1 cellular context compared by ENCODE assay signal in the genomic region with DNA sequence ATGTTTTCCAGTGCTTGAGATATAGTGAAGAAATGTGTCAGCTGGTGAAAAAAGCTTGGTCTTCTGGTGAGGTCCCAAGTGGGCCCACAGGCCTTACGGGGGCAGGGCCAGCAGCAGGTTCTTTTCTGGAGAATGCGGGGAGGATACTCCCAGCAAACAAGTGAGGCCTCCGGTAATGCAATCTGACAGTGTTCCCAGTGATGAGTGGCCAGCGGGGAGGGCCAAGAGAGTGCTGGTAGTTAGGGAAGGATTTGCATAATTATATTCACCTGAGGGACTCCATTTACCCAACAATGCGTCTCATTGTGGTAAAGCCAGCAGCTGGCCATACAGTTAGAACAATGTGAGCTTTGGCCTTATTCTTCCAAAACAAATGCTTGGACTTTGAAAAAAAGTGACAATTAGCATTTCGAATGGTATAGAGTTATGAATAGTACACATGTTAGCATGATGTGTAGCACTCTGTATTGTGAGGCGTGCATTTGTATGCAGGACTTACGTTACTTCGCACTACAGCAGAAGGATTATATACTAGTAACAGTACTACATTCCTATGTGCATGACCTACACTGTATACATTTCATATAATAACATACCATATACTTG.
TF ChIP-seq lines count a peak whose summit lies in the region.

No MANE protein-coding gene starts in this region.

TF ChIP-seq in H1, 55 proteins besides CTCF, POLR2A, EP300 and RAD21:
- TF ChIP-seq KDM1A (IDR thresholded peaks at IDR 0.05; ENCODE audit: borderline replicate concordance, low read length) = 0 out of 2 replicates have a peak, but pooled peaks have one; percentile 48
- TF ChIP-seq TBP (IDR thresholded peaks at IDR 0.05; ENCODE audit: low read depth, low read length) = no peak
- TF ChIP-seq, protein P1, sequence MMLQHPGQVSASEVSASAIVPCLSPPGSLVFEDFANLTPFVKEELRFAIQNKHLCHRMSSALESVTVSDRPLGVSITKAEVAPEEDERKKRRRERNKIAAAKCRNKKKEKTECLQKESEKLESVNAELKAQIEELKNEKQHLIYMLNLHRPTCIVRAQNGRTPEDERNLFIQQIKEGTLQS (IDR thresholded peaks at IDR 0.05; ENCODE audit: insufficient read depth, low read depth, low read length) = no peak
- no peak for TF ChIP-seq BACH1 (IDR thresholded peaks at IDR 0.05; ENCODE audit: low read length)
- no peak for TF ChIP-seq TAF1 (IDR thresholded peaks at IDR 0.05; ENCODE audit: low read depth, low read length)
- 0 out of 2 replicates have a peak, but pooled peaks have one; percentile 56 for TF ChIP-seq YY1 (IDR thresholded peaks at IDR 0.05; ENCODE audit: low read depth, low read length)
- no peak for TF ChIP-seq RFX5 (IDR thresholded peaks at IDR 0.05; ENCODE audit: borderline replicate concordance, low read depth, low read length)
- TF ChIP-seq CREB1 (IDR thresholded peaks at IDR 0.05) = no peak
- no peak for TF ChIP-seq SP1 (IDR thresholded peaks at IDR 0.05; ENCODE audit: low read depth, low read length)
- TF ChIP-seq HDAC2 (IDR thresholded peaks at IDR 0.05; ENCODE audit: borderline replicate concordance in 1 of 2, low read depth in 2 of 2, low read length in 2 of 2) = peak in 1 of 2 experiments; percentile 51; a peak in 1 of 4 replicates
- no peak for TF ChIP-seq KDM5A (IDR thresholded peaks at IDR 0.05; ENCODE audit: low read length)
- TF ChIP-seq CHD1 (IDR thresholded peaks at IDR 0.05; ENCODE audit: low read depth, low read length) = no peak
- TF ChIP-seq, protein P2, sequence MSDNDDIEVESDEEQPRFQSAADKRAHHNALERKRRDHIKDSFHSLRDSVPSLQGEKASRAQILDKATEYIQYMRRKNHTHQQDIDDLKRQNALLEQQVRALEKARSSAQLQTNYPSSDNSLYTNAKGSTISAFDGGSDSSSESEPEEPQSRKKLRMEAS (IDR thresholded peaks at IDR 0.05) = no peak
- no peak for TF ChIP-seq GABPA (IDR thresholded peaks at IDR 0.05; ENCODE audit: borderline replicate concordance, insufficient read depth, low read length)
- TF ChIP-seq, protein P3, sequence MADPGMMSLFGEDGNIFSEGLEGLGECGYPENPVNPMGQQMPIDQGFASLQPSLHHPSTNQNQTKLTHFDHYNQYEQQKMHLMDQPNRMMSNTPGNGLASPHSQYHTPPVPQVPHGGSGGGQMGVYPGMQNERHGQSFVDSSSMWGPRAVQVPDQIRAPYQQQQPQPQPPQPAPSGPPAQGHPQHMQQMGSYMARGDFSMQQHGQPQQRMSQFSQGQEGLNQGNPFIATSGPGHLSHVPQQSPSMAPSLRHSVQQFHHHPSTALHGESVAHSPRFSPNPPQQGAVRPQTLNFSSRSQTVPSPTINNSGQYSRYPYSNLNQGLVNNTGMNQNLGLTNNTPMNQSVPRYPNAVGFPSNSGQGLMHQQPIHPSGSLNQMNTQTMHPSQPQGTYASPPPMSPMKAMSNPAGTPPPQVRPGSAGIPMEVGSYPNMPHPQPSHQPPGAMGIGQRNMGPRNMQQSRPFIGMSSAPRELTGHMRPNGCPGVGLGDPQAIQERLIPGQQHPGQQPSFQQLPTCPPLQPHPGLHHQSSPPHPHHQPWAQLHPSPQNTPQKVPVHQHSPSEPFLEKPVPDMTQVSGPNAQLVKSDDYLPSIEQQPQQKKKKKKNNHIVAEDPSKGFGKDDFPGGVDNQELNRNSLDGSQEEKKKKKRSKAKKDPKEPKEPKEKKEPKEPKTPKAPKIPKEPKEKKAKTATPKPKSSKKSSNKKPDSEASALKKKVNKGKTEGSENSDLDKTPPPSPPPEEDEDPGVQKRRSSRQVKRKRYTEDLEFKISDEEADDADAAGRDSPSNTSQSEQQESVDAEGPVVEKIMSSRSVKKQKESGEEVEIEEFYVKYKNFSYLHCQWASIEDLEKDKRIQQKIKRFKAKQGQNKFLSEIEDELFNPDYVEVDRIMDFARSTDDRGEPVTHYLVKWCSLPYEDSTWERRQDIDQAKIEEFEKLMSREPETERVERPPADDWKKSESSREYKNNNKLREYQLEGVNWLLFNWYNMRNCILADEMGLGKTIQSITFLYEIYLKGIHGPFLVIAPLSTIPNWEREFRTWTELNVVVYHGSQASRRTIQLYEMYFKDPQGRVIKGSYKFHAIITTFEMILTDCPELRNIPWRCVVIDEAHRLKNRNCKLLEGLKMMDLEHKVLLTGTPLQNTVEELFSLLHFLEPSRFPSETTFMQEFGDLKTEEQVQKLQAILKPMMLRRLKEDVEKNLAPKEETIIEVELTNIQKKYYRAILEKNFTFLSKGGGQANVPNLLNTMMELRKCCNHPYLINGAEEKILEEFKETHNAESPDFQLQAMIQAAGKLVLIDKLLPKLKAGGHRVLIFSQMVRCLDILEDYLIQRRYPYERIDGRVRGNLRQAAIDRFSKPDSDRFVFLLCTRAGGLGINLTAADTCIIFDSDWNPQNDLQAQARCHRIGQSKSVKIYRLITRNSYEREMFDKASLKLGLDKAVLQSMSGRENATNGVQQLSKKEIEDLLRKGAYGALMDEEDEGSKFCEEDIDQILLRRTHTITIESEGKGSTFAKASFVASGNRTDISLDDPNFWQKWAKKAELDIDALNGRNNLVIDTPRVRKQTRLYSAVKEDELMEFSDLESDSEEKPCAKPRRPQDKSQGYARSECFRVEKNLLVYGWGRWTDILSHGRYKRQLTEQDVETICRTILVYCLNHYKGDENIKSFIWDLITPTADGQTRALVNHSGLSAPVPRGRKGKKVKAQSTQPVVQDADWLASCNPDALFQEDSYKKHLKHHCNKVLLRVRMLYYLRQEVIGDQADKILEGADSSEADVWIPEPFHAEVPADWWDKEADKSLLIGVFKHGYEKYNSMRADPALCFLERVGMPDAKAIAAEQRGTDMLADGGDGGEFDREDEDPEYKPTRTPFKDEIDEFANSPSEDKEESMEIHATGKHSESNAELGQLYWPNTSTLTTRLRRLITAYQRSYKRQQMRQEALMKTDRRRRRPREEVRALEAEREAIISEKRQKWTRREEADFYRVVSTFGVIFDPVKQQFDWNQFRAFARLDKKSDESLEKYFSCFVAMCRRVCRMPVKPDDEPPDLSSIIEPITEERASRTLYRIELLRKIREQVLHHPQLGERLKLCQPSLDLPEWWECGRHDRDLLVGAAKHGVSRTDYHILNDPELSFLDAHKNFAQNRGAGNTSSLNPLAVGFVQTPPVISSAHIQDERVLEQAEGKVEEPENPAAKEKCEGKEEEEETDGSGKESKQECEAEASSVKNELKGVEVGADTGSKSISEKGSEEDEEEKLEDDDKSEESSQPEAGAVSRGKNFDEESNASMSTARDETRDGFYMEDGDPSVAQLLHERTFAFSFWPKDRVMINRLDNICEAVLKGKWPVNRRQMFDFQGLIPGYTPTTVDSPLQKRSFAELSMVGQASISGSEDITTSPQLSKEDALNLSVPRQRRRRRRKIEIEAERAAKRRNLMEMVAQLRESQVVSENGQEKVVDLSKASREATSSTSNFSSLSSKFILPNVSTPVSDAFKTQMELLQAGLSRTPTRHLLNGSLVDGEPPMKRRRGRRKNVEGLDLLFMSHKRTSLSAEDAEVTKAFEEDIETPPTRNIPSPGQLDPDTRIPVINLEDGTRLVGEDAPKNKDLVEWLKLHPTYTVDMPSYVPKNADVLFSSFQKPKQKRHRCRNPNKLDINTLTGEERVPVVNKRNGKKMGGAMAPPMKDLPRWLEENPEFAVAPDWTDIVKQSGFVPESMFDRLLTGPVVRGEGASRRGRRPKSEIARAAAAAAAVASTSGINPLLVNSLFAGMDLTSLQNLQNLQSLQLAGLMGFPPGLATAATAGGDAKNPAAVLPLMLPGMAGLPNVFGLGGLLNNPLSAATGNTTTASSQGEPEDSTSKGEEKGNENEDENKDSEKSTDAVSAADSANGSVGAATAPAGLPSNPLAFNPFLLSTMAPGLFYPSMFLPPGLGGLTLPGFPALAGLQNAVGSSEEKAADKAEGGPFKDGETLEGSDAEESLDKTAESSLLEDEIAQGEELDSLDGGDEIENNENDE (IDR thresholded peaks at IDR 0.05; ENCODE audit: insufficient replicate concordance, low read length) = no peak
- no peak for TF ChIP-seq RNF2 (IDR thresholded peaks at IDR 0.05; ENCODE audit: borderline replicate concordance, low read depth, low read length, missing control alignments, poor library complexity, severe bottlenecking)
- no peak for TF ChIP-seq POLR2AphosphoS5 (IDR thresholded peaks at IDR 0.05; ENCODE audit: low read depth, low read length)
- TF ChIP-seq SRF (IDR thresholded peaks at IDR 0.05; ENCODE audit: low read depth, low read length) = no peak
- TF ChIP-seq CBX8 (IDR thresholded peaks at IDR 0.05; ENCODE audit: borderline replicate concordance, low read depth, low read length) = no peak
- TF ChIP-seq PHF8 (conservative IDR thresholded peaks at IDR 0.05; ENCODE audit: low read depth, low read length) = 0 out of 2 replicates have a peak, but pooled peaks have one; percentile 27
- no peak for TF ChIP-seq RXRA (IDR thresholded peaks at IDR 0.05; ENCODE audit: insufficient read depth, low read depth, low read length)
- TF ChIP-seq GTF2F1 (IDR thresholded peaks at IDR 0.05; ENCODE audit: borderline replicate concordance, low read depth, low read length) = no peak
- 0 out of 2 replicates have a peak, but pooled peaks have one; percentile 17 for TF ChIP-seq TEAD4 (IDR thresholded peaks at IDR 0.05; ENCODE audit: low read depth, low read length)
- TF ChIP-seq, protein P4, sequence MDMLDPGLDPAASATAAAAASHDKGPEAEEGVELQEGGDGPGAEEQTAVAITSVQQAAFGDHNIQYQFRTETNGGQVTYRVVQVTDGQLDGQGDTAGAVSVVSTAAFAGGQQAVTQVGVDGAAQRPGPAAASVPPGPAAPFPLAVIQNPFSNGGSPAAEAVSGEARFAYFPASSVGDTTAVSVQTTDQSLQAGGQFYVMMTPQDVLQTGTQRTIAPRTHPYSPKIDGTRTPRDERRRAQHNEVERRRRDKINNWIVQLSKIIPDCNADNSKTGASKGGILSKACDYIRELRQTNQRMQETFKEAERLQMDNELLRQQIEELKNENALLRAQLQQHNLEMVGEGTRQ (IDR thresholded peaks at IDR 0.05; ENCODE audit: low read length) = no peak
- no peak for TF ChIP-seq MAFK (IDR thresholded peaks at IDR 0.05; ENCODE audit: low read depth, low read length)
- no peak for TF ChIP-seq SP4 (IDR thresholded peaks at IDR 0.05; ENCODE audit: low read length)
- TF ChIP-seq TCF12 (IDR thresholded peaks at IDR 0.05; ENCODE audit: low read depth, low read length) = 0 out of 2 replicates have a peak, but pooled peaks have one; percentile 49
- TF ChIP-seq SUZ12 (IDR thresholded peaks at IDR 0.05; ENCODE audit: low read length) = 0 out of 2 replicates have a peak, but pooled peaks have one; percentile 25
- no peak for TF ChIP-seq TAF7 (optimal IDR thresholded peaks at IDR 0.05; ENCODE audit: borderline replicate concordance, low read depth, low read length)
- peak; percentile 78 for TF ChIP-seq NANOG (IDR thresholded peaks at IDR 0.05; ENCODE audit: insufficient read depth, low read depth, low read length, poor library complexity, severe bottlenecking)
- TF ChIP-seq CTBP2 (IDR thresholded peaks at IDR 0.05; ENCODE audit: borderline replicate concordance, insufficient read depth, insufficient read length, low read length) = peak; percentile 78
- TF ChIP-seq SAP30 (IDR thresholded peaks at IDR 0.05; ENCODE audit: insufficient read depth, insufficient replicate concordance, low read length) = no peak
- no peak for TF ChIP-seq SP2 (IDR thresholded peaks at IDR 0.05; ENCODE audit: low read length)
- TF ChIP-seq RBBP5 (IDR thresholded peaks at IDR 0.05; ENCODE audit: borderline replicate concordance, low read depth, low read length) = no peak
- TF ChIP-seq ASH2L (IDR thresholded peaks at IDR 0.05; ENCODE audit: low read length) = no peak
- no peak for TF ChIP-seq CHD2 (IDR thresholded peaks at IDR 0.05; ENCODE audit: low read length)
- no peak for TF ChIP-seq POU5F1 (IDR thresholded peaks at IDR 0.05; ENCODE audit: low read depth, low read length)
- no peak for TF ChIP-seq EZH2 (IDR thresholded peaks at IDR 0.05; ENCODE audit: low read depth, low read length, severe bottlenecking)
- no peak for TF ChIP-seq BRCA1 (IDR thresholded peaks at IDR 0.05; ENCODE audit: low read depth, low read length)
- no peak for TF ChIP-seq JUN (IDR thresholded peaks at IDR 0.05; ENCODE audit: low read depth, low read length)
- TF ChIP-seq, protein P5, sequence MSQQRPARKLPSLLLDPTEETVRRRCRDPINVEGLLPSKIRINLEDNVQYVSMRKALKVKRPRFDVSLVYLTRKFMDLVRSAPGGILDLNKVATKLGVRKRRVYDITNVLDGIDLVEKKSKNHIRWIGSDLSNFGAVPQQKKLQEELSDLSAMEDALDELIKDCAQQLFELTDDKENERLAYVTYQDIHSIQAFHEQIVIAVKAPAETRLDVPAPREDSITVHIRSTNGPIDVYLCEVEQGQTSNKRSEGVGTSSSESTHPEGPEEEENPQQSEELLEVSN (IDR thresholded peaks at IDR 0.05) = no peak
- no peak for TF ChIP-seq HDAC6 (IDR thresholded peaks at IDR 0.05; ENCODE audit: low read depth, low read length)
- no peak for TF ChIP-seq SIRT6 (IDR thresholded peaks at IDR 0.05; ENCODE audit: low read length)
- TF ChIP-seq SIN3A (conservative IDR thresholded peaks at IDR 0.05 in 1 of 2, IDR thresholded peaks at IDR 0.05 in 1 of 2; ENCODE audit: low read depth in 1 of 2, low read length in 2 of 2) = no peak
- no peak for TF ChIP-seq SIX5 (IDR thresholded peaks at IDR 0.05; ENCODE audit: low read depth, low read length)
- no peak for TF ChIP-seq EGR1 (IDR thresholded peaks at IDR 0.05; ENCODE audit: borderline replicate concordance, low read depth, low read length)
- TF ChIP-seq NRF1 (IDR thresholded peaks at IDR 0.05; ENCODE audit: low read depth, low read length) = no peak
- TF ChIP-seq CBX5 (IDR thresholded peaks at IDR 0.05; ENCODE audit: low read depth, low read length) = no peak
- 0 out of 2 replicates have a peak, but pooled peaks have one; percentile 27 for TF ChIP-seq CEBPB (IDR thresholded peaks at IDR 0.05; ENCODE audit: low read depth, low read length)
- TF ChIP-seq KDM4A (IDR thresholded peaks at IDR 0.05; ENCODE audit: low read depth, low read length, severe bottlenecking) = no peak
- TF ChIP-seq, protein P6, sequence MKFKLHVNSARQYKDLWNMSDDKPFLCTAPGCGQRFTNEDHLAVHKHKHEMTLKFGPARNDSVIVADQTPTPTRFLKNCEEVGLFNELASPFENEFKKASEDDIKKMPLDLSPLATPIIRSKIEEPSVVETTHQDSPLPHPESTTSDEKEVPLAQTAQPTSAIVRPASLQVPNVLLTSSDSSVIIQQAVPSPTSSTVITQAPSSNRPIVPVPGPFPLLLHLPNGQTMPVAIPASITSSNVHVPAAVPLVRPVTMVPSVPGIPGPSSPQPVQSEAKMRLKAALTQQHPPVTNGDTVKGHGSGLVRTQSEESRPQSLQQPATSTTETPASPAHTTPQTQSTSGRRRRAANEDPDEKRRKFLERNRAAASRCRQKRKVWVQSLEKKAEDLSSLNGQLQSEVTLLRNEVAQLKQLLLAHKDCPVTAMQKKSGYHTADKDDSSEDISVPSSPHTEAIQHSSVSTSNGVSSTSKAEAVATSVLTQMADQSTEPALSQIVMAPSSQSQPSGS (IDR thresholded peaks at IDR 0.05; ENCODE audit: low read length) = no peak; the same call in 1 of the 2 replicates
- peak; percentile 1 to 37 for TF ChIP-seq BCL11A (IDR thresholded peaks at IDR 0.05; ENCODE audit: low read depth in 2 of 2, low read length in 2 of 2)
- TF ChIP-seq ZNF274 (IDR thresholded peaks at IDR 0.05; ENCODE audit: borderline replicate concordance, extremely low read depth, low read length) = no peak
- no peak for TF ChIP-seq FOSL1 (IDR thresholded peaks at IDR 0.05; ENCODE audit: insufficient read depth, low read depth, low read length)
- TF ChIP-seq JUND (IDR thresholded peaks at IDR 0.05; ENCODE audit: low read length) = no peak
